ENCODE assay signal across 10 cellular contexts in the genomic region with DNA sequence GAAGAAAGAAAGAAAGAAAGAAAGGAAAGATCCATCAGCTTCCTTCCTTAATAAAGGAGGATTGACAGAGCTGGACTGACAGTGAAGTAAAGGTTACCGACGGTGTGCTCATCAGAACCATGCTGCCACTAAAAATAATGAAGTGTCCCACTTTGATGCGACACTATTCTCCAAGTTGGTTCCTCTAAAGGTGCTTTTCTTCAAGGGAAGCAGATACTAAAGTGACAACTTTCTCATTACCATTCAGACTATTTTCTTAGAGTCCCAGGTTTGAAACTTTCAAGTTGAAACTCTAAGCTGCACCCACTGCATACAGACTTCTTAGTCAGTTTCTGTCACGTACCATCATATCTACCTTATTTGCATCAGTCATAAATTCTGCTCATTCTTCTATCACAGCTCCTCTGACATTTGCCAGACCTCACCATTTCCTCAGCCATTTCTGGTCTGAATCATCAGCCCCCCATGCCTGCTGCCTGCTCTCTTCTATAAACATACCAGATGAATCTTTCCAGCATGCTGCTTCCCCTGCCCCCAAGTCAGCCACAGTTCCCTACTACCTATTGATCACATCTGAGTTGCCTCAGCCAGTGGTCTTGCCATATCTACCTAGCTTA.
A peak's percentile ranks its signal among the peaks of the same experiment; 100 is the strongest.
DNase-seq lines count a peak whose midpoint lies in the region; ATAC-seq and TF ChIP-seq lines count a peak whose summit lies in the region.
"Had no signal": no experiment of that assay in that cellular context is flagged by ENCODE, and none has a peak within 500 bp of the region (broad histone marks: within the 10 kb centered on the region; RNA-seq: fewer than 3 reads in every experiment).

No MANE protein-coding gene starts in this region.

- intact Hi-C loops in activated B cell treated with CpG ODN at 0.5 μM for 24 hours (cut with micrococcal nuclease), result loop anchor here (1.0 to 5.0 kb wide), 2 partner anchors 17 to 710 kb away; no protein-coding TSS in a partner anchor

- no peak overlapping the region for H3K27ac Mint-ChIP-seq in activated T-cell treated with anti-CD3 and anti-CD28 coated beads, Interleukin-2, amount 50 U/mL, for 72 hours
- H3K27ac Mint-ChIP-seq in activated B cell treated with CpG ODN at 0.5 μM for 24 hours, result no peak overlapping the region

- H3K4me3 Mint-ChIP-seq in activated T-cell treated with anti-CD3 and anti-CD28 coated beads, Interleukin-2, amount 50 U/mL, for 72 hours, result no peak overlapping the region
- no peak overlapping the region for H3K4me3 Mint-ChIP-seq in activated B cell treated with CpG ODN at 0.5 μM for 24 hours

- no peak overlapping the region for H3K4me3 ChIP-seq in stomach smooth muscle (ENCODE audit: low read length in 2 of 2)
- H3K4me3 ChIP-seq: A549 had no signal

- H3K9ac ChIP-seq in stomach smooth muscle (ENCODE audit: low read length in 2 of 2), result no peak overlapping the region

- peaks cover 44% of the 10 kb centered on the region for H3K4me1 ChIP-seq in stomach smooth muscle (ENCODE audit: control insufficient read depth, insufficient read depth, low read length)
- H3K4me1 ChIP-seq: A549 had no signal

- DNase-seq in activated T-cell treated with anti-CD3 and anti-CD28 coated beads, Interleukin-2, amount 50 U/mL, for 72 hours, result peak in 1 of 2 donors; percentile 19
- no peak for DNase-seq in activated T-cell treated with anti-CD3 and anti-CD28 coated beads for 4 hours
- DNase-seq in activated B cell treated with CpG ODN at 0.5 μM for 24 hours, result no peak
- DNase-seq in activated effector memory CD4-positive, alpha-beta T cell treated with Interleukin-2 at 50 U/mL for 16 hours, result no peak
- DNase-seq in SIG-M5 treated with dmso at 0.1 percent for 504 hours (lab: John Stamatoyannopoulos, UW; ENCODE audit: unreplicated experiment), result no peak
- DNase-seq: activated CD4-positive, alpha-beta T cell treated with anti-CD3 and anti-CD28 coated beads for 1 hour had no signal

- H3K9me3 Mint-ChIP-seq in activated T-cell treated with anti-CD3 and anti-CD28 coated beads, Interleukin-2, amount 50 U/mL, for 72 hours, result no peaks in the 10 kb centered on the region
- no peaks in the 10 kb centered on the region for H3K9me3 Mint-ChIP-seq in activated B cell treated with CpG ODN at 0.5 μM for 24 hours

- H3K9me3 ChIP-seq in stomach smooth muscle (ENCODE audit: control insufficient read depth in 2 of 2, low read length in 2 of 2), result no peaks in the 10 kb centered on the region
- H3K9me3 ChIP-seq: A549 had no signal

- CTCF ChIA-PET in activated B cell treated with CpG ODN at 0.5 μM for 24 hours (lab: Charles Lee), result interaction anchor here (0.9 to 1.6 kb wide), 2 partner anchors 10 to 17 kb away, joined by 3 to 4 read pairs; no protein-coding TSS in a partner anchor

- no peaks in the 10 kb centered on the region for H3K4me1 Mint-ChIP-seq in activated T-cell treated with anti-CD3 and anti-CD28 coated beads, Interleukin-2, amount 50 U/mL, for 72 hours (ENCODE audit: low read depth)
- H3K4me1 Mint-ChIP-seq in activated B cell treated with CpG ODN at 0.5 μM for 24 hours, result peaks cover 37% of the 10 kb centered on the region

- no peaks in the 10 kb centered on the region for H3K27me3 ChIP-seq in stomach smooth muscle (ENCODE audit: control insufficient read depth in 1 of 2, insufficient read depth in 2 of 2, low read length in 2 of 2)

- no peaks in the 10 kb centered on the region for H3K36me3 Mint-ChIP-seq in activated T-cell treated with anti-CD3 and anti-CD28 coated beads, Interleukin-2, amount 50 U/mL, for 72 hours (ENCODE audit: insufficient read depth in 2 of 2)
- no peaks in the 10 kb centered on the region for H3K36me3 Mint-ChIP-seq in activated B cell treated with CpG ODN at 0.5 μM for 24 hours (ENCODE audit: low read depth)

- H3K36me3 ChIP-seq in stomach smooth muscle (ENCODE audit: control insufficient read depth in 2 of 2, insufficient read depth in 2 of 2, low read length in 2 of 2), result no peaks in the 10 kb centered on the region

- POLR2A ChIA-PET in activated B cell treated with CpG ODN at 0.5 μM for 24 hours (lab: Charles Lee), result interaction anchor here (0.6 to 1.8 kb wide), 5 partner anchors 13 to 1224 kb away, joined by 3 to 8 read pairs (median 3); no protein-coding TSS in a partner anchor

- no peak for TF ChIP-seq CTCF in activated B cell treated with CpG ODN at 0.5 μM for 24 hours (IDR thresholded peaks at IDR 0.05)

- ATAC-seq in activated T-cell treated with anti-CD3 and anti-CD28 coated beads, Interleukin-2, amount 50 U/mL, for 72 hours (replicated peaks in 1 of 2), result peak; percentile 83 to 88
- ATAC-seq in HG02973 (IDR thresholded peaks at IDR 0.05; ENCODE audit: unreplicated experiment) (peak; percentile 83), activated B cell treated with CpG ODN at 0.5 μM for 24 hours (ENCODE audit: low read depth) (peak; percentile 78), esophagus mucosa (no peak)
- ATAC-seq: A549 had no signal

- H3K27me3 Mint-ChIP-seq in activated T-cell treated with anti-CD3 and anti-CD28 coated beads, Interleukin-2, amount 50 U/mL, for 72 hours (ENCODE audit: low read depth), result no peaks in the 10 kb centered on the region
- H3K27me3 Mint-ChIP-seq in activated B cell treated with CpG ODN at 0.5 μM for 24 hours, result no peaks in the 10 kb centered on the region

- peak overlapping the region; percentile 95 for H3K27ac ChIP-seq in stomach smooth muscle (ENCODE audit: low read length)
- H3K27ac ChIP-seq: A549 had no signal
